In the genomic region with DNA sequence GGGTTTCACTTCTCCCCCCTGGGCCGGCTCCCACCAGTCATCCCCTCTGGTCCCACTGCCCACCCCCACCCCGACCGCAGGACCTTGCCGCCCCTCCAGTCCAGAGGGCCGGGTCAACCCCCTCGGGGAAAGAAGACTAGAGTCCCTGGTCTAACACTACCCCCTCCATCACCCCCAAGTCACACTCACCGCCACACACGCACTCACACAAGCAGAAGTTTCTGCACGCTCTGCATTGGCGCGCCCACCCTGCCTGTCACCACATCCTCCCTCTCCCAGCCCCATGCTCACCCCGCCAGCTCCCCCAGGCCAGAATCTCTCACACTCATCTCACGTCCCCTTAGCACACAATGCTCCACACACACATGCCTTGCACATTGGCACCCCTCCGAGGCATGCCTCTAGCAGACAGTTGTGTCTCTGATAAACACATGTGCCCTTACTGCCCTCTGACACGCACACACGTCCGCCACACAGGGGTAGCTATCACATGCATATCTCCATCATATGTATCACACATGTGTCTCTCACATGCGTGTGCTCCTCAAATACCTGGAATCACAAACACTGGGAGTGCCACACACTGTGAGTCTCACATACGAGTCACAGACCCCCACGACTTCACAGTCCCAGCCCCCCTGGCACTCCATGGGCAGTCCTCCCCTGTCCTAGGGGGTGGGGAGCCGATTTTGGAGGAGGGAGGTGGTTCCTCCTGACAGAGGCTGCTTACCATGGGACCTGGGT, we compare ENCODE assay signal across 9 cellular contexts. TPM values are rescaled to one million over a fixed set of nuclear protein-coding genes. Genes with fewer than 3 reads are reported as not detected.
DNase-seq lines count a peak whose midpoint lies in the region; ATAC-seq, FAIRE-seq and TF ChIP-seq lines count a peak whose summit lies in the region.
"Had no signal": no experiment of that assay in that cellular context is flagged by ENCODE, and none has a peak within 500 bp of the region (broad histone marks: within the 10 kb centered on the region; RNA-seq: fewer than 3 reads in every experiment).

No MANE protein-coding gene starts in this region.

- H3K79me2 ChIP-seq in K562 (ENCODE audit: control insufficient read depth, insufficient read depth, low read length) (no peaks in the 10 kb centered on the region), mesendoderm (ENCODE audit: control insufficient read depth, insufficient read depth, low read length) (no peaks in the 10 kb centered on the region)

- H3K4me1 ChIP-seq in K562 (replicated peaks in 1 of 2; ENCODE audit: control insufficient read depth in 2 of 2, insufficient read depth in 2 of 2, low read length in 2 of 2) (peaks cover 19 to 45% of the 10 kb centered on the region in 2 experiments; a peak in 4 of 5 replicates), mesendoderm (ENCODE audit: control insufficient read depth, low read depth, low read length) (peaks cover 26% of the 10 kb centered on the region), transverse colon (peaks cover 0 to 8% (median 2%) of the 10 kb centered on the region in 4 donors)

- POLR2A ChIA-PET in K562 (lab: Yijun Ruan, JAX), result interaction anchor here (0.6 kb wide), 1 partner anchor 160 kb away, joined by 3 read pairs; no protein-coding TSS in a partner anchor

- no peak for TF ChIP-seq POLR2A in K562 (conservative IDR thresholded peaks at IDR 0.05)
- no peak for TF ChIP-seq POLR2A in transverse colon (IDR thresholded peaks at IDR 0.05)

- H3K23ac ChIP-seq in mesendoderm (ENCODE audit: low read length), result no peak overlapping the region

- no peak overlapping the region for H3K27ac ChIP-seq in K562 (ENCODE audit: extremely low read depth, low read depth, low read length)
- no peak overlapping the region for H3K27ac ChIP-seq in mesendoderm (ENCODE audit: low read depth, low read length)
- peak overlapping the region in 3 of 4 donors; percentile 37 to 53 (median 48) for H3K27ac ChIP-seq in transverse colon
- H3K27ac ChIP-seq in WERI-Rb-1, result no peak overlapping the region

- no peak overlapping the region for H2BK120ac ChIP-seq in mesendoderm (ENCODE audit: low read depth, low read length)

- intact Hi-C loops in K562 (cut with micrococcal nuclease) (loop anchor here (10.0 kb wide), 1 partner anchor 95 kb away; no protein-coding TSS in a partner anchor), transverse colon (cut with DNase I; ENCODE audit: low total_unique reads) (no loop called here)

- H4K5ac ChIP-seq in mesendoderm (ENCODE audit: low read length), result no peak overlapping the region

- H4K20me1 ChIP-seq in K562 (replicated peaks; ENCODE audit: control insufficient read depth, insufficient read depth, low read length), result peaks cover 35% of the 10 kb centered on the region

- ATAC-seq in K562, result no peak

- H2BK5ac ChIP-seq in mesendoderm (ENCODE audit: low read length), result no peak overlapping the region

- in situ Hi-C loops in K562 (cut with MboI), result no loop called here
- in situ Hi-C loops in transverse colon (cut with MboI; ENCODE audit: low pct_ligation_motif_present in 1 of 4, low pct_unique_long_range_greater_than_20kb in 1 of 4, low sequenced_read_pairs in 3 of 4), result no loop called here

- H3K27me3 Mint-ChIP-seq in activated T-cell treated with anti-CD3 and anti-CD28 coated beads, Interleukin-2, amount 50 U/mL, for 24 hours, result peaks cover 87% of the 10 kb centered on the region

- no TSS peak for BruUV-seq in K562 (replicated peaks; lab: Mats Ljungman, UMichigan)

- H3K79me1 ChIP-seq in mesendoderm (ENCODE audit: low read length), result no peaks in the 10 kb centered on the region

- FAIRE-seq in K562 (lab: Jason Lieb, UNC), result no peak

- H3K9me3 Mint-ChIP-seq in activated T-cell treated with anti-CD3 and anti-CD28 coated beads, Interleukin-2, amount 50 U/mL, for 24 hours, result no peaks in the 10 kb centered on the region

- peak overlapping the region; percentile 63 for H3K4ac ChIP-seq in mesendoderm (ENCODE audit: low read depth, low read length)

- no peak for TF ChIP-seq CTCF in K562 (IDR thresholded peaks at IDR 0.05 in 2 of 3, conservative IDR thresholded peaks at IDR 0.05 in 1 of 3; ENCODE audit: insufficient read depth in 2 of 3, low read depth in 1 of 3, low read length in 3 of 3)
- no peak for TF ChIP-seq CTCF in transverse colon (IDR thresholded peaks at IDR 0.05)
- no peak for TF ChIP-seq CTCF in WERI-Rb-1 (IDR thresholded peaks at IDR 0.05; ENCODE audit: low read depth, low read length)

- peaks cover 12 to 47% of the 10 kb centered on the region in 2 experiments; a peak in 3 of 5 replicates for H3K27me3 ChIP-seq in K562 (ENCODE audit: control insufficient read depth in 2 of 2, insufficient read depth in 2 of 2, low read length in 2 of 2)
- no peaks in the 10 kb centered on the region for H3K27me3 ChIP-seq in mesendoderm (ENCODE audit: insufficient read depth, low read length, poor library complexity)
- peaks cover 40% of the 10 kb centered on the region for H3K27me3 ChIP-seq in transverse colon
- no peaks in the 10 kb centered on the region for H3K27me3 ChIP-seq in WERI-Rb-1 (ENCODE audit: insufficient read depth, low read depth, severe bottlenecking)

- DNase-seq in activated T-cell treated with anti-CD3 and anti-CD28 coated beads, Interleukin-2, amount 50 U/mL, for 24 hours, result no peak
- DNase-seq in activated T-cell treated with anti-CD3 and anti-CD28 coated beads for 4 hours (no peak), K562 (ENCODE audit: extremely low read depth in 1 of 4, low spot score in 3 of 4) (no peak), mesendoderm (no peak), transverse colon (no peak), NCI-H510A (lab: John Stamatoyannopoulos, UW) (no peak), NCI-H2029 (lab: John Stamatoyannopoulos, UW) (no peak), WERI-Rb-1 (no peak)
- DNase-seq: hippocampal formation had no signal

- TF ChIP-seq RAD21 in K562 (CRISPR knock-in tag; conservative IDR thresholded peaks at IDR 0.05 in 1 of 2, IDR thresholded peaks at IDR 0.05 in 1 of 2), result no peak

- TF ChIP-seq EP300 in K562 (IDR thresholded peaks at IDR 0.05; ENCODE audit: low read length) (no peak), transverse colon (IDR thresholded peaks at IDR 0.05; ENCODE audit: low read depth) (no peak)

- H3K9ac ChIP-seq in K562 (ENCODE audit: insufficient read depth in 1 of 2, low read depth in 2 of 2, low read length in 2 of 2) (no peak overlapping the region), mesendoderm (ENCODE audit: low read length) (peak overlapping the region; percentile 76)

- no peak overlapping the region for H2AFZ ChIP-seq in K562 (ENCODE audit: low read depth, low read length)

- no peaks in the 10 kb centered on the region for H3K36me3 Mint-ChIP-seq in activated T-cell treated with anti-CD3 and anti-CD28 coated beads, Interleukin-2, amount 50 U/mL, for 24 hours (ENCODE audit: low read depth)

- no peak overlapping the region for H3K4me3 ChIP-seq in K562
- H3K4me3 ChIP-seq in mesendoderm (ENCODE audit: low read length), result no peak overlapping the region
- H3K4me3 ChIP-seq in transverse colon, result peak overlapping the region in 3 of 4 donors; percentile 26 to 44 (median 31)
- no peak overlapping the region for H3K4me3 ChIP-seq in WERI-Rb-1 (ENCODE audit: low read depth, low read length)

- peak overlapping the region; percentile 89 for H3K56ac ChIP-seq in mesendoderm (ENCODE audit: low read length)

- no peak overlapping the region for H2BK15ac ChIP-seq in mesendoderm (replicated peaks; ENCODE audit: low read depth)

- H3K18ac ChIP-seq in mesendoderm (ENCODE audit: low read length), result peak overlapping the region; percentile 44

- no peak overlapping the region for H3K27ac Mint-ChIP-seq in activated T-cell treated with anti-CD3 and anti-CD28 coated beads, Interleukin-2, amount 50 U/mL, for 24 hours

- H3K4me2 ChIP-seq in K562 (ENCODE audit: insufficient read depth, low read length) (no peak overlapping the region), mesendoderm (ENCODE audit: low read length) (peak overlapping the region; percentile 26)

- H2AK5ac ChIP-seq in mesendoderm (ENCODE audit: low read length), result no peak overlapping the region

- H3K4me3 Mint-ChIP-seq in activated T-cell treated with anti-CD3 and anti-CD28 coated beads, Interleukin-2, amount 50 U/mL, for 24 hours, result peak overlapping the region; percentile 23

- WGBS in K562 (ENCODE audit: insufficient coverage, low coverage, missing lambda C conversion rate), result 32% methylated on average over 12 of the region's 21 CpGs
- WGBS in mesendoderm (ENCODE audit: extremely low coverage, insufficient coverage, low lambda C conversion rate), result no CpG with 5 or more reads among the region's 21 CpGs
- WGBS in transverse colon (ENCODE audit: low coverage in 1 of 2), 2 donors, result 52 to 54% methylated on average over 7 to 20 of the region's 21 CpGs

- H3K36me3 ChIP-seq in K562 (ENCODE audit: control insufficient read depth, insufficient read depth, low read length), result no peaks in the 10 kb centered on the region
- H3K36me3 ChIP-seq in mesendoderm (ENCODE audit: control insufficient read depth, insufficient read depth, low read length), result no peaks in the 10 kb centered on the region
- H3K36me3 ChIP-seq in transverse colon, result no peaks in the 10 kb centered on the region
- no peaks in the 10 kb centered on the region for H3K36me3 ChIP-seq in WERI-Rb-1

- H4K8ac ChIP-seq in mesendoderm (ENCODE audit: low read depth, low read length), result no peak overlapping the region

- H3K9me3 ChIP-seq in K562 (replicated peaks; ENCODE audit: control insufficient read depth, insufficient read depth, low read depth, low read length) (no peaks in the 10 kb centered on the region; the same call in 1 of the 2 replicates), transverse colon (no peaks in the 10 kb centered on the region), WERI-Rb-1 (ENCODE audit: severe bottlenecking) (no peaks in the 10 kb centered on the region)

- H3K9me1 ChIP-seq in K562 (ENCODE audit: control insufficient read depth, insufficient read depth, low read length), result peaks cover 3% of the 10 kb centered on the region

- H3K4me1 Mint-ChIP-seq in activated T-cell treated with anti-CD3 and anti-CD28 coated beads, Interleukin-2, amount 50 U/mL, for 24 hours (ENCODE audit: low read depth), result peaks cover 19% of the 10 kb centered on the region

- CTCF ChIA-PET in K562 (lab: Yijun Ruan, JAX; ENCODE audit: low intra/inter-chr PET ratio), result no interaction called here

RNA-seq across cellular contexts. Expression of a gene that starts 0.8 kb away (rescaled TPM):
- 0.32 and 0.72 TPM in 2 replicates for total RNA-seq in K562 (2011; cell fraction: chromatin; rRNA removed; ENCODE audit: low replicate concordance)
- 0.53 and 1.5 TPM in 2 replicates for total RNA-seq in K562 (2011; cell fraction: nucleolus; rRNA removed)
- total RNA-seq in K562 (2011; cell fraction: nucleoplasm; rRNA removed), result 0.15 and 0.23 TPM in 2 replicates
- not detected in 2 replicates for total RNA-seq in K562 (2014; rRNA removed)
- total RNA-seq in K562 (2014; rRNA removed; fragmentation: Illumina TruSeq; extraction: Trizol), result not detected in 2 replicates
- total RNA-seq in K562 (2015; rRNA removed; fragmentation: Illumina TruSeq; extraction: Trizol), result not detected in 2 replicates
- total RNA-seq in K562 (2021), result 0.04 and 0.13 TPM in 2 replicates
- 0.10 and 0.14 TPM in 2 replicates for polyA plus RNA-seq in K562 (2011; rRNA removed)
- polyA plus RNA-seq in K562 (2011; cell fraction: cytosol; rRNA removed), result 0.18 and 0.64 TPM in 2 replicates
- 0.11 and 0.82 TPM in 2 replicates for polyA plus RNA-seq in K562 (2011; cell fraction: nucleus; rRNA removed)
- polyA plus RNA-seq in K562 (2012), result 0.04 and 0.08 TPM in 2 replicates
- not detected in 2 replicates for polyA plus RNA-seq in K562 (2014; fragmentation: Illumina TruSeq; extraction: Trizol)
- polyA plus RNA-seq in K562 (2014; fragmentation: Nextera tagmentation; extraction: Ambion mirVana), result not detected
- polyA plus RNA-seq in K562 (2014; rRNA removed), result 0.03 TPM in 1 of 2 replicates, not detected in the other
- polyA minus RNA-seq in K562 (2011; rRNA and poly(A)+ RNA removed), result 0.21 TPM in 1 of 2 replicates, not detected in the other
- 0.19 TPM in 1 of 2 replicates, not detected in the other for polyA minus RNA-seq in K562 (2011; cell fraction: cytosol; rRNA and poly(A)+ RNA removed)
- 0.11 and 0.13 TPM in 2 replicates for polyA minus RNA-seq in K562 (2011; cell fraction: nucleus; rRNA and poly(A)+ RNA removed)
- polyA plus RNA-seq in mesendoderm (2013, experiment 1 of 2), result 5.7 TPM
- 5.4 TPM for polyA plus RNA-seq in mesendoderm (2013, experiment 2 of 2)
- total RNA-seq in transverse colon, result 10 to 100 TPM; 23.0 to 51.5 (median 31.4) TPM

Comparison
In these comparisons a context has a peak if more than half of its experiments do, and no peak if none do; other contexts are left out.
1. H3K27ac ChIP-seq: peak in transverse colon (3 of 4); none in K562 (single experiment), mesendoderm (single experiment) and WERI-Rb-1 (single experiment).
2. H3K4me3 ChIP-seq: peak in transverse colon (3 of 4); none in K562 (single experiment), mesendoderm (single experiment) and WERI-Rb-1 (single experiment).
3. RNA of a gene that starts 0.8 kb away (total RNA-seq): 23.0 to 51.5 TPM in transverse colon; 0.04 to 1.5 TPM in K562; every median in the first group is over 4 times any median in the second.